In the genomic region with DNA sequence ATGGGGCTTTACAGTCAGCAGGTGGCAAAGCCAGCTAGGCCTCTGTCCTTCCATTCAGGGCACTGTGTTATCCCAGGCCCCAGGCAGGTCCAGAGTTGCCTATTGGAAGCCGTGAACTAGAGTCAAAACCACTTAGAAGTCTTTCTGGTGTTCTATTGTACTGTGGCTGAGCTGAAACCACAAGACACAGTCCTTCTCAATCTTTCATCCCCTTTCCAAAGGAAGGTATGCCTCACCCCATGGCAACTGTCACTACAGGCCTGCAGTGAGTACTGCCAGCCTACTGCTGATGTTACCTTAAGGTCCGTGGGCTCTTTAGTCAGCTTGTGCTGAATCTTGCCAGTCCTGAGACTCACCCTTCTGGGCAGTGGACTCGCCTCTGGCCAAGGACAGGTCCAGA, we compare ENCODE assay signal across 24 cellular contexts.
"Had no signal": no experiment of that assay in that cellular context is flagged by ENCODE, and none has a peak within 500 bp of the region (broad histone marks: within the 10 kb centered on the region; RNA-seq: fewer than 3 reads in every experiment).

No MANE protein-coding gene starts in this region.

- H3K4me3 Mint-ChIP-seq: activated CD4-positive, alpha-beta T cell treated with anti-CD3 and anti-CD28 coated beads for 36 hours; activated naive CD8-positive, alpha-beta T cell treated with anti-CD3 and anti-CD28 coated beads for 36 hours; activated T-helper 1 cell treated with anti-CD3 and anti-CD28 coated beads, Interleukin-12 subunit alpha, Interleukin-12 subunit beta, Interleukin-2, Interleukin-4 antibody, amounts not matched to agents 30 ng/mL and 10 ng/mL and 1 ng/mL, durations not matched to agents 14 hours and 24 hours and 36 hours; naive thymus-derived CD8-positive, alpha-beta T cell; stimulated activated naive B cell treated with anti-CD40 and anti-IgM and Interleukin-4, amounts not matched to agents 10 μg/mL and 1 μg/mL and 100 μg/mL, for 72 hours had no signal

- H3K36me3 ChIP-seq: heart left ventricle, neutrophil, thyroid gland, uterus had no signal

- H3K36me3 Mint-ChIP-seq: activated naive CD8-positive, alpha-beta T cell treated with anti-CD3 and anti-CD28 coated beads for 36 hours; naive thymus-derived CD8-positive, alpha-beta T cell; stimulated activated naive B cell treated with anti-CD40 and anti-IgM and Interleukin-4, amounts not matched to agents 10 μg/mL and 1 μg/mL and 100 μg/mL, for 72 hours had no signal

- H3K79me2 ChIP-seq: parathyroid adenoma had no signal

- DNase-seq: activated CD4-positive, alpha-beta T cell treated with anti-CD3 and anti-CD28 coated beads for 36 hours; activated CD4-positive, alpha-beta T cell treated with anti-CD3 and anti-CD28 coated beads, Interleukin-2, amount 50 U/mL, for 48 hours; activated naive CD4-positive, alpha-beta T cell; activated naive CD8-positive, alpha-beta T cell treated with anti-CD3 and anti-CD28 coated beads for 36 hours; activated T-cell treated with anti-CD3 and anti-CD28 coated beads for 4 hours; amygdala; body of pancreas; central memory CD4-positive, alpha-beta T cell; dorsolateral prefrontal cortex; erythroblast; heart left ventricle; mesendoderm; naive thymus-derived CD8-positive, alpha-beta T cell; stimulated activated CD4-positive, alpha-beta T cell treated with anti-CD3 and anti-CD28 coated beads, Interleukin-4, amount 100 ng/mL, for 24 hours; stimulated activated naive B cell treated with anti-CD40 and anti-IgM and Interleukin-4, amounts not matched to agents 10 μg/mL and 1 μg/mL and 100 μg/mL, for 72 hours; thyroid gland; uterus had no signal

- H2AFZ ChIP-seq: parathyroid adenoma had no signal

- H3K4me3 ChIP-seq: body of pancreas, dorsolateral prefrontal cortex, heart left ventricle, thyroid gland, uterus had no signal

- H3K27me3 Mint-ChIP-seq: activated naive CD8-positive, alpha-beta T cell treated with anti-CD3 and anti-CD28 coated beads for 36 hours; stimulated activated naive B cell treated with anti-CD40 and anti-IgM and Interleukin-4, amounts not matched to agents 10 μg/mL and 1 μg/mL and 100 μg/mL, for 72 hours had no signal

- H3K27ac Mint-ChIP-seq: activated CD4-positive, alpha-beta T cell treated with anti-CD3 and anti-CD28 coated beads for 36 hours; activated naive CD8-positive, alpha-beta T cell treated with anti-CD3 and anti-CD28 coated beads for 36 hours; activated T-helper 1 cell treated with anti-CD3 and anti-CD28 coated beads, Interleukin-12 subunit alpha, Interleukin-12 subunit beta, Interleukin-2, Interleukin-4 antibody, amounts not matched to agents 30 ng/mL and 10 ng/mL and 1 ng/mL, durations not matched to agents 14 hours and 24 hours and 36 hours; naive thymus-derived CD8-positive, alpha-beta T cell; stimulated activated naive B cell treated with anti-CD40 and anti-IgM and Interleukin-4, amounts not matched to agents 10 μg/mL and 1 μg/mL and 100 μg/mL, for 72 hours had no signal

- H3K9me3 ChIP-seq: body of pancreas, neutrophil, thyroid gland had no signal

- H3K4me1 Mint-ChIP-seq: activated CD4-positive, alpha-beta T cell treated with anti-CD3 and anti-CD28 coated beads for 36 hours; activated naive CD8-positive, alpha-beta T cell treated with anti-CD3 and anti-CD28 coated beads for 36 hours; naive thymus-derived CD8-positive, alpha-beta T cell; stimulated activated naive B cell treated with anti-CD40 and anti-IgM and Interleukin-4, amounts not matched to agents 10 μg/mL and 1 μg/mL and 100 μg/mL, for 72 hours had no signal

- H3K9me3 Mint-ChIP-seq: activated naive CD8-positive, alpha-beta T cell treated with anti-CD3 and anti-CD28 coated beads for 36 hours; activated T-helper 1 cell treated with anti-CD3 and anti-CD28 coated beads, Interleukin-12 subunit alpha, Interleukin-12 subunit beta, Interleukin-2, Interleukin-4 antibody, amounts not matched to agents 30 ng/mL and 10 ng/mL and 1 ng/mL, durations not matched to agents 14 hours and 24 hours and 36 hours had no signal

- H3K27me3 ChIP-seq: body of pancreas, dorsolateral prefrontal cortex, heart left ventricle, neutrophil, thyroid gland, uterus had no signal

- H3K27ac ChIP-seq: body of pancreas, dorsolateral prefrontal cortex, heart left ventricle, neutrophil, parathyroid adenoma, thyroid gland, uterus had no signal

- ATAC-seq: activated CD4-positive, alpha-beta T cell treated with anti-CD3 and anti-CD28 coated beads for 36 hours; body of pancreas; heart left ventricle; naive thymus-derived CD8-positive, alpha-beta T cell; sciatic nerve had no signal

- FAIRE-seq: colon, endometrium, frontal cortex had no signal

- H3K4me1 ChIP-seq: heart left ventricle, parathyroid adenoma had no signal
